20 cellular contexts compared by ENCODE assay signal in genomic region chr2:65198737-65199136, GRCh38. TPM values are rescaled to one million over a fixed set of nuclear protein-coding genes. Genes with fewer than 3 reads are reported as not detected.
DNase-seq lines count a peak whose midpoint lies in the region; ATAC-seq and TF ChIP-seq lines count a peak whose summit lies in the region.
"Had no signal": no experiment of that assay in that cellular context is flagged by ENCODE, and none has a peak within 500 bp of the region (broad histone marks: within the 10 kb centered on the region; RNA-seq: fewer than 3 reads in every experiment).

No MANE protein-coding gene starts in this region.

- H3K36me3 ChIP-seq in adrenal gland (replicated peaks in 1 of 2): no peaks in the 10 kb centered on the region
- H3K36me3 ChIP-seq: upper lobe of right lung had no signal

- no peaks in the 10 kb centered on the region for H3K27me3 Mint-ChIP-seq in CD4-positive, alpha-beta T cell
- H3K27me3 Mint-ChIP-seq: dendritic cell treated with granulocyte-macrophage colony-stimulating factor and Interleukin-4, amounts not matched to agents 40 ng/mL and 50 ng/mL, for 4 days had no signal

- no peak overlapping the region for H3K4me3 Mint-ChIP-seq in CD4-positive, alpha-beta T cell
- H3K4me3 Mint-ChIP-seq: activated CD4-positive, alpha-beta T cell treated with anti-CD3 and anti-CD28 coated beads, Interleukin-2, amount 10 ng/mL, durations not matched to agents 24 days and 14 days; dendritic cell treated with granulocyte-macrophage colony-stimulating factor and Interleukin-4, amounts not matched to agents 40 ng/mL and 50 ng/mL, for 4 days; neural crest cell had no signal

- no peak for TF ChIP-seq CTCF in adrenal gland (IDR thresholded peaks at IDR 0.05)
- no peak for TF ChIP-seq CTCF in foreskin keratinocyte (conservative IDR thresholded peaks at IDR 0.05)
- no peak for TF ChIP-seq CTCF in CD4-positive, alpha-beta T cell (IDR thresholded peaks at IDR 0.05)

- CTCF ChIA-PET in CD4-positive, alpha-beta T cell (lab: Charles Lee): no interaction called here

- POLR2A ChIA-PET in CD4-positive, alpha-beta T cell (lab: Charles Lee): no interaction called here

- H3K27me3 ChIP-seq in adrenal gland (no peaks in the 10 kb centered on the region), foreskin keratinocyte (peaks cover 23% of the 10 kb centered on the region)
- H3K27me3 ChIP-seq in CD4-positive, alpha-beta T cell (ENCODE audit: control insufficient read depth, insufficient read depth, low read length): no peaks in the 10 kb centered on the region
- H3K27me3 ChIP-seq: upper lobe of right lung had no signal

- peak; percentile 57 for DNase-seq in Ammon's horn (ENCODE audit: low spot score)
- DNase-seq in adrenal gland: peak in 4 of 7 donors; percentile 28 to 61 (median 48)
- no peak for DNase-seq in foreskin keratinocyte
- peak; percentile 53 for DNase-seq in occipital lobe (lab: John Stamatoyannopoulos, UW)
- DNase-seq in kidney glomerular epithelial cell (lab: John Stamatoyannopoulos, UW): no peak
- DNase-seq in CD4-positive, alpha-beta T cell: no peak
- DNase-seq: activated CD4-positive, alpha-beta T cell treated with anti-CD3 and anti-CD28 coated beads, Interleukin-2, amount 10 ng/mL, durations not matched to agents 24 days and 14 days; activated naive CD4-positive, alpha-beta T cell treated with Interleukin-2 at 50 U/mL for 16 hours; kidney; mesendoderm; NCI-H1092; NCI-H2081; NCI-H510A; stimulated activated naive CD4-positive, alpha-beta T cell; upper lobe of right lung had no signal

- peak; percentile 9 for ATAC-seq in foreskin keratinocyte
- ATAC-seq in HG03378 (IDR thresholded peaks at IDR 0.05; ENCODE audit: unreplicated experiment): no peak
- no peak for ATAC-seq in GM21576 (IDR thresholded peaks at IDR 0.05; ENCODE audit: unreplicated experiment)
- ATAC-seq in CD4-positive, alpha-beta T cell (ENCODE audit: poor library complexity): no peak
- ATAC-seq: HCT116, upper lobe of right lung had no signal

- H3K27ac ChIP-seq in adrenal gland (no peak overlapping the region), foreskin keratinocyte (no peak overlapping the region)
- H3K27ac ChIP-seq in CD4-positive, alpha-beta T cell (ENCODE audit: low read depth, low read length): no peak overlapping the region
- H3K27ac ChIP-seq: upper lobe of right lung had no signal

- no peak overlapping the region for H3K27ac Mint-ChIP-seq in CD4-positive, alpha-beta T cell
- H3K27ac Mint-ChIP-seq: activated CD4-positive, alpha-beta T cell treated with anti-CD3 and anti-CD28 coated beads, Interleukin-2, amount 10 ng/mL, durations not matched to agents 24 days and 14 days; dendritic cell treated with granulocyte-macrophage colony-stimulating factor and Interleukin-4, amounts not matched to agents 40 ng/mL and 50 ng/mL, for 4 days had no signal

- WGBS in adrenal gland, 4 donors: 61 to 83% (median 68%) methylated on average over 1 to 2 of the region's 2 CpGs

- no peaks in the 10 kb centered on the region for H3K36me3 Mint-ChIP-seq in CD4-positive, alpha-beta T cell (ENCODE audit: low read depth)

- no peak for TF ChIP-seq POLR2A in adrenal gland (IDR thresholded peaks at IDR 0.05)

- no peaks in the 10 kb centered on the region for H3K4me1 Mint-ChIP-seq in CD4-positive, alpha-beta T cell (ENCODE audit: low read depth)
- H3K4me1 Mint-ChIP-seq: activated CD4-positive, alpha-beta T cell treated with anti-CD3 and anti-CD28 coated beads, Interleukin-2, amount 10 ng/mL, durations not matched to agents 24 days and 14 days had no signal

- no peak overlapping the region for H3K4me3 ChIP-seq in adrenal gland
- H3K4me3 ChIP-seq: upper lobe of right lung had no signal

- no peaks in the 10 kb centered on the region for H3K9me3 ChIP-seq in adrenal gland (replicated peaks in 1 of 3)
- no peaks in the 10 kb centered on the region for H3K9me3 ChIP-seq in CD4-positive, alpha-beta T cell (ENCODE audit: control insufficient read depth, low read length)
- H3K9me3 ChIP-seq: upper lobe of right lung had no signal

- H3K4me1 ChIP-seq in adrenal gland (replicated peaks in 1 of 2) (no peaks in the 10 kb centered on the region), foreskin keratinocyte (no peaks in the 10 kb centered on the region)
- H3K4me1 ChIP-seq: upper lobe of right lung had no signal

- intact Hi-C loops in adrenal gland (cut with DNase I): no loop called here
- intact Hi-C loops in CD4-positive, alpha-beta T cell (cut with DNase I, micrococcal nuclease): no loop called here

- H3K9me3 Mint-ChIP-seq in CD4-positive, alpha-beta T cell: no peaks in the 10 kb centered on the region
- H3K9me3 Mint-ChIP-seq: activated CD4-positive, alpha-beta T cell treated with anti-CD3 and anti-CD28 coated beads, Interleukin-2, amount 10 ng/mL, durations not matched to agents 24 days and 14 days; dendritic cell treated with granulocyte-macrophage colony-stimulating factor and Interleukin-4, amounts not matched to agents 40 ng/mL and 50 ng/mL, for 4 days; neural crest cell had no signal

RNA-seq across cellular contexts. Expression of gene ACTR2, which starts 28.9 kb away (rescaled TPM):
- total RNA-seq in adrenal gland: 100 to 1,000 TPM in 4 of 8 donors, 10 to 100 TPM in 4; 51.2 to 186 (median 109) TPM
- 100 to 1,000 TPM in 1 of 3 donors, 10 to 100 TPM in 2; 29.9 to 142 (median 37.9) TPM for polyA plus RNA-seq in adrenal gland
- total RNA-seq in foreskin keratinocyte: 183 and 194 TPM in 2 replicates
- polyA plus RNA-seq in foreskin keratinocyte: 71.9 and 83.5 TPM in 2 replicates
- 115 TPM for total RNA-seq in occipital lobe
- total RNA-seq in CD4-positive, alpha-beta T cell: 100 to 1,000 TPM; 128 to 130 TPM

Comparison
In these comparisons a context has a peak if more than half of its experiments do, and no peak if none do; other contexts are left out.
1. DNase-seq: peak in Ammon's horn (single experiment), adrenal gland (4 of 7) and occipital lobe (single experiment); none in foreskin keratinocyte (0 of 2), kidney glomerular epithelial cell (single experiment) and CD4-positive, alpha-beta T cell (0 of 10).